In the genomic region with DNA sequence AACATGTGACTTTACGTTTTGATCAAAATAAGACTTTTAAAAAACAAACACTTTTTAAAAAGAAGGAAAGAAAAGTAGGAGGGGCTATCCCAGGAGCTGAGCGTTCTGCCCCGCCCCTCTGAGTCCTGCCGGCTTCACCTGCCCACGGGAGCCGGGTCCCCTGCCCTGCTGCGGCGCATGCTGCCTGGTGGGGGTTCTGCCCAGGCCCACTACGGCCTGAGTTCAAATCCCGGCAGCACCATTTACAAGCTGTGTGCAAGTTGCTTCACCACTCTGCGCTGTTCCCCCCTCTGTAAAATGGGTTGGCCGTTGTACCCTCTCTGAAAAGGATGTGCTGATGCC, we compare ENCODE assay signal across 8 cellular contexts. TPM values are rescaled to one million over a fixed set of nuclear protein-coding genes. Genes with fewer than 3 reads are reported as not detected.
DNase-seq lines count a peak whose midpoint lies in the region; ATAC-seq and TF ChIP-seq lines count a peak whose summit lies in the region.

No MANE protein-coding gene starts in this region.

- no peak for TF ChIP-seq CTCF in RWPE1 (conservative IDR thresholded peaks at IDR 0.05; ENCODE audit: low read depth)
- no peak for TF ChIP-seq CTCF in fibroblast of pulmonary artery (IDR thresholded peaks at IDR 0.05; ENCODE audit: low read length, missing control alignments)
- no peak for TF ChIP-seq CTCF in omental fat pad (IDR thresholded peaks at IDR 0.05)

- CTCF ChIA-PET in RWPE1 (lab: Yijun Ruan, JAX) = interaction anchor here (0.6 to 1.8 kb wide), 4 partner anchors 21 to 182 kb away, joined by 4 to 7 read pairs (median 4); no protein-coding TSS in a partner anchor

- H3K27ac ChIP-seq in RWPE1 = peak overlapping the region; percentile 46

- POLR2A ChIA-PET in RWPE1 (lab: Yijun Ruan, JAX; ENCODE audit: low non-redundant PET) = no interaction called here

- ATAC-seq in omental fat pad (ENCODE audit: low FRiP score) = peak; percentile 50
- no peak for ATAC-seq in HG03457 (IDR thresholded peaks at IDR 0.05; ENCODE audit: unreplicated experiment)
- ATAC-seq in GM21737 (IDR thresholded peaks at IDR 0.05; ENCODE audit: unreplicated experiment) = no peak
- ATAC-seq in GM19023 (IDR thresholded peaks at IDR 0.05; ENCODE audit: unreplicated experiment) = no peak

- H3K4me3 ChIP-seq in fibroblast of pulmonary artery (replicated peaks; ENCODE audit: low read depth, low read length) = peak overlapping the region; percentile 55

- peak; percentile 33 for DNase-seq in COLO668 (lab: John Stamatoyannopoulos, UW; ENCODE audit: unreplicated experiment)
- DNase-seq in RWPE1 (ENCODE audit: low spot score) = no peak
- no peak for DNase-seq in fibroblast of pulmonary artery (ENCODE audit: low read depth)
- no peak for DNase-seq in omental fat pad (ENCODE audit: low spot score)
- no peak for DNase-seq in DMS 273 (lab: John Stamatoyannopoulos, UW; ENCODE audit: unreplicated experiment)

RNA-seq across cellular contexts. Expression of a gene that starts 31.1 kb away (rescaled TPM):
- 1,000 to 10,000 TPM; 3,140 to 6,734 (median 4,294) TPM for total RNA-seq in omental fat pad
